Comparison of ENCODE assay signal across 9 cellular contexts in the genomic region with DNA sequence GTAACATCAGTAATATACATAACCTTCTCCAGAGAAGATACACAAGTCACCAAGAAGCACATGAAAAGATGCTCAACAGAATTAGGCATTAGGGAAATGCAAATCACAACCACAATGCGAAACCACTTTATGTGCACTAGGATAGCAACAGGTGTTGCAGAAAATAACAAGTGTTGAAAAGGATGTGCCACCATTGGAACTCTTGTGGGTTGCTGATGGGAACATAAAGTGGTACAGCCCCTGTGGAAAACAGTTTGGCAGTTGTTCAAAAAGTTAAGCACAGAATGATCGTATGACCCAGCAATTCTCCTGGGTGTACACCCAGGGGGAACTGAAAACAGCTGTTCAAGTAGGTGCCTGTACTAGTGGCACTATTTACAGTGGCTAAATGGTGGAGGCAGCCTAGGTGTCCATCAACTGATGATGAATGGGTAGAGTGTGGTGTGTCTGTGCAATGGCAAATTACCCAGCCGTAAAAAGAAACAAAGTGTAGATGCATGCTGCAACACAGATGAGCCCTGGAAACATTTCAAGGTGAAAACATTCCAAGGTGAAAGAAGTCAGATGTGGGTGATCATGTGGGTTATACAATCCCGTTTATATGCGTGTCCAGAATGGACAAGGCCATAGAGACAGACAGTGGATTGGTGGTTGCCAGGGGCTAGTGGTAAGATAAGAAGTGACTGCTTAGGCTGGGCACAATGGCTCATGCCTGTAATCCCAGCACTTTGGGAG. TPM values are rescaled to one million over a fixed set of nuclear protein-coding genes. Genes with fewer than 3 reads are reported as not detected.
A peak's percentile ranks its signal among the peaks of the same experiment; 100 is the strongest.
DNase-seq lines count a peak whose midpoint lies in the region; ATAC-seq and TF ChIP-seq lines count a peak whose summit lies in the region.
"Had no signal": no experiment of that assay in that cellular context is flagged by ENCODE, and none has a peak within 500 bp of the region (broad histone marks: within the 10 kb centered on the region; RNA-seq: fewer than 3 reads in every experiment).

No MANE protein-coding gene starts in this region.

- H3K27ac Mint-ChIP-seq in chondrocyte (ENCODE audit: unreplicated experiment): no peak overlapping the region

- H3K36me3 ChIP-seq in DND-41 (ENCODE audit: insufficient read depth, low read length): no peaks in the 10 kb centered on the region

- peaks cover 3% of the 10 kb centered on the region for H3K9me3 ChIP-seq in DND-41 (ENCODE audit: insufficient read depth, low read length, severe bottlenecking)

- H3K4me2 ChIP-seq in DND-41 (ENCODE audit: insufficient read depth, low read length): peak overlapping the region; percentile 2; the same call in 1 of the 2 replicates

- H3K79me2 ChIP-seq in DND-41 (ENCODE audit: insufficient read depth, low read length): no peaks in the 10 kb centered on the region

- H3K4me1 ChIP-seq in DND-41 (ENCODE audit: insufficient read depth, low read length): peaks cover 43% of the 10 kb centered on the region

- H3K27ac ChIP-seq in DND-41 (ENCODE audit: low read length): peak overlapping the region; percentile 87
- H3K27ac ChIP-seq: VCaP had no signal

- H3K4me3 ChIP-seq in DND-41 (ENCODE audit: low read depth in 1 of 2, low read length in 2 of 2) (no peak overlapping the region), fibroblast of mammary gland (ENCODE audit: control insufficient read depth, low read depth, low read length) (no peak overlapping the region)

- peak; percentile 75 for DNase-seq in DND-41
- peak; percentile 6 for DNase-seq in fibroblast of mammary gland (ENCODE audit: low read depth)
- DNase-seq in NCI-H2107 (lab: John Stamatoyannopoulos, UW): no peak
- DNase-seq in chondrocyte (ENCODE audit: low spot score): no peak
- DNase-seq in stimulated activated CD4-positive, alpha-beta T cell treated with anti-CD3 and anti-CD28 coated beads, Interleukin-4, amount 100 ng/mL, for 24 hours: no peak
- DNase-seq in stimulated activated naive CD4-positive, alpha-beta T cell treated with Interleukin-2 at 50 U/mL for 16 hours (lab: John Stamatoyannopoulos, UW): no peak

- peaks cover 6% of the 10 kb centered on the region for H3K9me3 Mint-ChIP-seq in chondrocyte (ENCODE audit: low read depth)

- H3K4me1 Mint-ChIP-seq in chondrocyte (ENCODE audit: low read depth): peaks cover 8% of the 10 kb centered on the region

- no peaks in the 10 kb centered on the region for H3K27me3 ChIP-seq in DND-41 (ENCODE audit: insufficient read depth, low read length, poor library complexity)

- peaks cover 13% of the 10 kb centered on the region for H3K27me3 Mint-ChIP-seq in chondrocyte (ENCODE audit: low read depth)

- H4K20me1 ChIP-seq in DND-41 (ENCODE audit: insufficient read depth, low read length): no peaks in the 10 kb centered on the region

- TF ChIP-seq CTCF in DND-41 (IDR thresholded peaks at IDR 0.05; ENCODE audit: borderline replicate concordance, extremely low read depth, low read length, poor library complexity, severe bottlenecking) (no peak), fibroblast of mammary gland (conservative IDR thresholded peaks at IDR 0.05; ENCODE audit: control insufficient read depth, insufficient read depth, low read depth, low read length) (no peak), chondrocyte (IDR thresholded peaks at IDR 0.05) (no peak)

- H3K36me3 Mint-ChIP-seq in chondrocyte (ENCODE audit: low read depth): no peaks in the 10 kb centered on the region

- H3K4me3 Mint-ChIP-seq in chondrocyte (ENCODE audit: unreplicated experiment): no peak overlapping the region

- H3K9ac ChIP-seq in DND-41 (ENCODE audit: low read depth, low read length): peak overlapping the region; percentile 33

- ATAC-seq in DND-41 (ENCODE audit: insufficient read depth, low read depth) (peak; percentile 87), GM19467 (IDR thresholded peaks at IDR 0.05; ENCODE audit: unreplicated experiment) (peak; percentile 92), HG03432 (IDR thresholded peaks at IDR 0.05; ENCODE audit: unreplicated experiment) (peak; percentile 97)

- no peak overlapping the region for H2AFZ ChIP-seq in DND-41 (ENCODE audit: low read depth, low read length)

RNA-seq across cellular contexts. Expression of gene CCDC69, which starts 27.2 kb away (rescaled TPM):
- 1.2 to 1.5 TPM (median 1.3 TPM) in 3 replicates for total RNA-seq in chondrocyte

RNA-seq across cellular contexts. Expression of gene ANXA6, which starts 39.1 kb away (rescaled TPM):
- 333 to 456 TPM (median 450 TPM) in 3 replicates for total RNA-seq in chondrocyte

RNA-seq across cellular contexts. Expression of gene GM2A, which starts 56.3 kb away (rescaled TPM):
- 21.4 to 29.1 TPM (median 21.7 TPM) in 3 replicates for total RNA-seq in chondrocyte

Comparison
In these comparisons a context has a peak if more than half of its experiments do, and no peak if none do; other contexts are left out.
1. DNase-seq: peak in DND-41 (single experiment) and fibroblast of mammary gland (single experiment); none in NCI-H2107 (single experiment), chondrocyte (single experiment), stimulated activated CD4-positive, alpha-beta T cell treated with anti-CD3 and anti-CD28 coated beads, Interleukin-4, amount 100 ng/mL, for 24 hours (single experiment) and stimulated activated naive CD4-positive, alpha-beta T cell treated with Interleukin-2 at 50 U/mL for 16 hours (single experiment).
2. Peak in every context shown above with its lines, with median percentiles within 50 percentile points of each other: ATAC-seq.